20 cellular contexts compared by ENCODE assay signal in genomic region chr17:10713336-10713735, GRCh38.
"Had no signal": no experiment of that assay in that cellular context is flagged by ENCODE, and none has a peak within 500 bp of the region (broad histone marks: within the 10 kb centered on the region; RNA-seq: fewer than 3 reads in every experiment).

No MANE protein-coding gene starts in this region.

- DNase-seq: cortex of kidney; dorsolateral prefrontal cortex; effector CD8-positive, alpha-beta T cell; foreskin fibroblast; glutamatergic neuron; immature natural killer cell; kidney; left cardiac atrium; left ventricle myocardium inferior; lower lobe of right lung; midbrain; nucleus accumbens; ovary; sigmoid colon; stimulated activated CD4-positive, alpha-beta T cell treated with anti-CD3 and anti-CD28 coated beads, Interleukin-2, amount 100 ng/mL, for 24 hours; stimulated activated CD4-positive, alpha-beta T cell treated with anti-CD3 and anti-CD28 coated beads, Interleukin-4, amount 100 ng/mL, for 4 hours; stimulated activated naive B cell treated with anti-CD40 and anti-IgM and Interleukin-4, amounts not matched to agents 10 μg/mL and 1 μg/mL and 100 μg/mL, for 72 hours; stimulated activated naive CD8-positive, alpha-beta T cell treated with anti-CD3 and anti-CD28 coated beads, Interleukin-15, amount 100 ng/mL, for 72 hours; testis; transverse colon had no signal
